ENCODE assay signal across 21 cellular contexts in the genomic region with DNA sequence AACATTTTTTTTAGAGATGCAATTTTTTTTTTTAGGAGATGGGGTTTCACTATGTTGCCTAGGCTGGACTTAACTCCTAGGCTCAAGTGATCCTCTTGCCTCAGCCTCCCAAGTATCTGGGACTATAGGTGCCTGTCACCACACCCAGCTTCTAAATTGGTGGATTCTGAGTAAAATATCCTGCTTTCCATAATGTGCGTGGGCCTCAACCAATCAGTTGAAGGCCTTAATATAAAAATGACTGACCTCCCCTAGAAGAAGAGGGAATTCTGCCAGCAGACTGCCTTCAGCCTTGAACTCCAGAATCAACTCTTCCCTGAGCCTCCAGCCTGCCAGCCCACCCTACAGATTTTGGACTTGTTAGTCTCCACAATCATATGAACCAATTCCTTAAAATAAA.
DNase-seq lines count a peak whose midpoint lies in the region; ATAC-seq, FAIRE-seq and TF ChIP-seq lines count a peak whose summit lies in the region.
"Had no signal": no experiment of that assay in that cellular context is flagged by ENCODE, and none has a peak within 500 bp of the region (broad histone marks: within the 10 kb centered on the region; RNA-seq: fewer than 3 reads in every experiment).

No MANE protein-coding gene starts in this region.

- H3K4me3 Mint-ChIP-seq in central memory CD8-positive, alpha-beta T cell: no peak overlapping the region
- H3K4me3 Mint-ChIP-seq in stimulated activated effector memory CD8-positive, alpha-beta T cell treated with anti-CD3 and anti-CD28 coated beads, Interleukin-12 subunit alpha, Interleukin-12 subunit beta, amount 100 ng/mL, for 72 hours: no peak overlapping the region
- no peak overlapping the region for H3K4me3 Mint-ChIP-seq in progenitor cell of endocrine pancreas (ENCODE audit: low read depth)
- H3K4me3 Mint-ChIP-seq: CD4-positive, CD25-positive, alpha-beta regulatory T cell; CD8-positive, alpha-beta memory T cell had no signal

- H3K27me3 ChIP-seq in PC-9 (ENCODE audit: insufficient read depth, low read depth): no peaks in the 10 kb centered on the region
- H3K27me3 ChIP-seq: BE2C had no signal

- no peak for DNase-seq in A549 (ENCODE audit: low read depth in 1 of 2, low spot score in 1 of 2)
- no peak for DNase-seq in PC-9
- DNase-seq in central memory CD8-positive, alpha-beta T cell (ENCODE audit: low spot score in 2 of 2): no peak
- no peak for DNase-seq in stimulated activated effector memory CD8-positive, alpha-beta T cell treated with anti-CD3 and anti-CD28 coated beads, Interleukin-12 subunit alpha, Interleukin-12 subunit beta, amount 100 ng/mL, for 72 hours (ENCODE audit: low spot score in 2 of 2)
- no peak for DNase-seq in GM10248 (ENCODE audit: extremely low spot score)
- no peak for DNase-seq in SIG-M5 treated with dmso at 0.1 percent for 504 hours (lab: John Stamatoyannopoulos, UW; ENCODE audit: unreplicated experiment)
- no peak for DNase-seq in progenitor cell of endocrine pancreas (ENCODE audit: low spot score, unreplicated experiment)
- DNase-seq: ACHN; BE2C; C1 segment of cervical spinal cord; CD4-positive, CD25-positive, alpha-beta regulatory T cell; CD8-positive, alpha-beta memory T cell; COR-L47; DMS 273 treated with DMSO at 0.1 percent for 48 hours; DND-41; EL; GM23248 had no signal

- no peak for TF ChIP-seq RAD21 in A549 (conservative IDR thresholded peaks at IDR 0.05 in 1 of 2, IDR thresholded peaks at IDR 0.05 in 1 of 2)

- BruUV-seq in PC-9 (replicated peaks; lab: Mats Ljungman, UMichigan): no TSS peak

- TF ChIP-seq EP300 in A549 (IDR thresholded peaks at IDR 0.05): no peak

- no peaks in the 10 kb centered on the region for H3K9me3 ChIP-seq in A549
- H3K9me3 ChIP-seq in PC-9 (ENCODE audit: insufficient read depth, low read depth): no peaks in the 10 kb centered on the region
- H3K9me3 ChIP-seq: BE2C, HAP-1 had no signal

- peak overlapping the region; percentile 12 for H3K27ac Mint-ChIP-seq in central memory CD8-positive, alpha-beta T cell (ENCODE audit: low read depth)
- peak overlapping the region; percentile 41 for H3K27ac Mint-ChIP-seq in stimulated activated effector memory CD8-positive, alpha-beta T cell treated with anti-CD3 and anti-CD28 coated beads, Interleukin-12 subunit alpha, Interleukin-12 subunit beta, amount 100 ng/mL, for 72 hours
- no peak overlapping the region for H3K27ac Mint-ChIP-seq in progenitor cell of endocrine pancreas
- H3K27ac Mint-ChIP-seq: CD8-positive, alpha-beta memory T cell had no signal

- POLR2A ChIA-PET in A549 (lab: Yijun Ruan, JAX): no interaction called here
- POLR2A ChIA-PET in PC-9 (lab: Charles Lee; ENCODE audit: unreplicated experiment): no interaction called here
- POLR2A ChIA-PET in GM10248 (lab: Yijun Ruan, JAX): no interaction called here

- peaks cover 21% of the 10 kb centered on the region for H3K4me1 Mint-ChIP-seq in central memory CD8-positive, alpha-beta T cell
- H3K4me1 Mint-ChIP-seq in stimulated activated effector memory CD8-positive, alpha-beta T cell treated with anti-CD3 and anti-CD28 coated beads, Interleukin-12 subunit alpha, Interleukin-12 subunit beta, amount 100 ng/mL, for 72 hours: peaks cover 12% of the 10 kb centered on the region
- H3K4me1 Mint-ChIP-seq in progenitor cell of endocrine pancreas (ENCODE audit: low read depth): peaks cover 3% of the 10 kb centered on the region

- H3K27ac ChIP-seq in A549 (no peak overlapping the region), PC-9 (0 out of 2 replicates have a peak overlapping the region, but pooled peaks have one; percentile 17)
- H3K27ac ChIP-seq: GM23248 had no signal

- FAIRE-seq in A549 (lab: Jason Lieb, UNC): no peak
- FAIRE-seq: GM12891, GM19239, HTR-8/SVneo had no signal

- H3K4me2 ChIP-seq in A549 (0 out of 3 replicates have a peak overlapping the region, but pooled peaks have one; percentile 2), PC-9 (no peak overlapping the region)

- H3K9me3 Mint-ChIP-seq in central memory CD8-positive, alpha-beta T cell: no peaks in the 10 kb centered on the region
- H3K9me3 Mint-ChIP-seq in stimulated activated effector memory CD8-positive, alpha-beta T cell treated with anti-CD3 and anti-CD28 coated beads, Interleukin-12 subunit alpha, Interleukin-12 subunit beta, amount 100 ng/mL, for 72 hours: no peaks in the 10 kb centered on the region
- no peaks in the 10 kb centered on the region for H3K9me3 Mint-ChIP-seq in progenitor cell of endocrine pancreas (ENCODE audit: low read depth)
- H3K9me3 Mint-ChIP-seq: CD4-positive, CD25-positive, alpha-beta regulatory T cell; CD8-positive, alpha-beta memory T cell had no signal

- 100% methylated on average over 1 of the region's 1 CpG for WGBS in A549 (ENCODE audit: missing lambda C conversion rate)

- H2AFZ ChIP-seq in PC-9: no peak overlapping the region
- H2AFZ ChIP-seq: GM23248 had no signal

- no peaks in the 10 kb centered on the region for H4K20me1 ChIP-seq in PC-9 (ENCODE audit: insufficient read depth)

- no peaks in the 10 kb centered on the region for H3K79me2 ChIP-seq in PC-9 (ENCODE audit: low read depth)

- H3K36me3 Mint-ChIP-seq in central memory CD8-positive, alpha-beta T cell (ENCODE audit: insufficient read depth): peaks cover 2% of the 10 kb centered on the region
- no peaks in the 10 kb centered on the region for H3K36me3 Mint-ChIP-seq in stimulated activated effector memory CD8-positive, alpha-beta T cell treated with anti-CD3 and anti-CD28 coated beads, Interleukin-12 subunit alpha, Interleukin-12 subunit beta, amount 100 ng/mL, for 72 hours
- H3K36me3 Mint-ChIP-seq in progenitor cell of endocrine pancreas (ENCODE audit: insufficient read depth): no peaks in the 10 kb centered on the region

- H3K27me3 Mint-ChIP-seq in central memory CD8-positive, alpha-beta T cell: no peaks in the 10 kb centered on the region
- no peaks in the 10 kb centered on the region for H3K27me3 Mint-ChIP-seq in progenitor cell of endocrine pancreas
- H3K27me3 Mint-ChIP-seq: CD4-positive, CD25-positive, alpha-beta regulatory T cell; CD8-positive, alpha-beta memory T cell had no signal

- no peak for ATAC-seq in A549
- ATAC-seq in central memory CD8-positive, alpha-beta T cell (replicated peaks; ENCODE audit: extremely low read depth, poor library complexity, severe bottlenecking): no peak
- no peak for ATAC-seq in stimulated activated effector memory CD8-positive, alpha-beta T cell treated with anti-CD3 and anti-CD28 coated beads, Interleukin-12 subunit alpha, Interleukin-12 subunit beta, amount 100 ng/mL, for 72 hours

- 0 out of 2 replicates have a peak, but pooled peaks cover 3% of the 10 kb centered on the region for H3F3A ChIP-seq in PC-9 (ENCODE audit: insufficient read depth, low read depth)

- no peaks in the 10 kb centered on the region for H3K36me3 ChIP-seq in PC-9 (ENCODE audit: low read depth)
- H3K36me3 ChIP-seq: BE2C, HAP-1 had no signal

- intact Hi-C loops in PC-9 (cut with micrococcal nuclease; ENCODE audit: unreplicated experiment): no loop called here

- TF ChIP-seq POLR2A in A549 (IDR thresholded peaks at IDR 0.05; ENCODE audit: low read length): no peak

- H3K4me3 ChIP-seq in A549 (no peak overlapping the region), PC-9 (no peak overlapping the region)
- H3K4me3 ChIP-seq: GM23248, HAP-1 had no signal

- no peak for TF ChIP-seq CTCF in A549 (IDR thresholded peaks at IDR 0.05)
- TF ChIP-seq CTCF in PC-9 (conservative IDR thresholded peaks at IDR 0.05): no peak
- no peak for TF ChIP-seq CTCF in GM10248 (IDR thresholded peaks at IDR 0.05; ENCODE audit: control extremely low read depth, extremely low read depth, low read depth, missing control alignments)
- no peak for TF ChIP-seq CTCF in progenitor cell of endocrine pancreas (IDR thresholded peaks at IDR 0.05; ENCODE audit: unreplicated experiment)

- H3K4me1 ChIP-seq in A549: peaks cover 6% of the 10 kb centered on the region; the same call in 2 of the 3 replicates
- no peaks in the 10 kb centered on the region for H3K4me1 ChIP-seq in PC-9 (replicated peaks; ENCODE audit: insufficient read depth)
- H3K4me1 ChIP-seq: BE2C, HAP-1 had no signal

- CTCF ChIA-PET in A549 (lab: Yijun Ruan, JAX): no interaction called here
- CTCF ChIA-PET in PC-9 (lab: Charles Lee): no interaction called here
- CTCF ChIA-PET in GM10248 (lab: Yijun Ruan, JAX): no interaction called here

- no peaks in the 10 kb centered on the region for H3K9me2 ChIP-seq in PC-9 (ENCODE audit: insufficient read depth)

TF ChIP-seq in A549, 52 proteins besides CTCF, POLR2A, EP300 and RAD21:
- TF ChIP-seq, protein P1, sequence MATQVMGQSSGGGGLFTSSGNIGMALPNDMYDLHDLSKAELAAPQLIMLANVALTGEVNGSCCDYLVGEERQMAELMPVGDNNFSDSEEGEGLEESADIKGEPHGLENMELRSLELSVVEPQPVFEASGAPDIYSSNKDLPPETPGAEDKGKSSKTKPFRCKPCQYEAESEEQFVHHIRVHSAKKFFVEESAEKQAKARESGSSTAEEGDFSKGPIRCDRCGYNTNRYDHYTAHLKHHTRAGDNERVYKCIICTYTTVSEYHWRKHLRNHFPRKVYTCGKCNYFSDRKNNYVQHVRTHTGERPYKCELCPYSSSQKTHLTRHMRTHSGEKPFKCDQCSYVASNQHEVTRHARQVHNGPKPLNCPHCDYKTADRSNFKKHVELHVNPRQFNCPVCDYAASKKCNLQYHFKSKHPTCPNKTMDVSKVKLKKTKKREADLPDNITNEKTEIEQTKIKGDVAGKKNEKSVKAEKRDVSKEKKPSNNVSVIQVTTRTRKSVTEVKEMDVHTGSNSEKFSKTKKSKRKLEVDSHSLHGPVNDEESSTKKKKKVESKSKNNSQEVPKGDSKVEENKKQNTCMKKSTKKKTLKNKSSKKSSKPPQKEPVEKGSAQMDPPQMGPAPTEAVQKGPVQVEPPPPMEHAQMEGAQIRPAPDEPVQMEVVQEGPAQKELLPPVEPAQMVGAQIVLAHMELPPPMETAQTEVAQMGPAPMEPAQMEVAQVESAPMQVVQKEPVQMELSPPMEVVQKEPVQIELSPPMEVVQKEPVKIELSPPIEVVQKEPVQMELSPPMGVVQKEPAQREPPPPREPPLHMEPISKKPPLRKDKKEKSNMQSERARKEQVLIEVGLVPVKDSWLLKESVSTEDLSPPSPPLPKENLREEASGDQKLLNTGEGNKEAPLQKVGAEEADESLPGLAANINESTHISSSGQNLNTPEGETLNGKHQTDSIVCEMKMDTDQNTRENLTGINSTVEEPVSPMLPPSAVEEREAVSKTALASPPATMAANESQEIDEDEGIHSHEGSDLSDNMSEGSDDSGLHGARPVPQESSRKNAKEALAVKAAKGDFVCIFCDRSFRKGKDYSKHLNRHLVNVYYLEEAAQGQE (IDR thresholded peaks at IDR 0.05): no peak
- no peak for TF ChIP-seq HEYL (CRISPR knock-in tag; IDR thresholded peaks at IDR 0.05)
